8 cellular contexts compared by ENCODE assay signal in genomic region chr2:227539465-227539956, GRCh38. TPM values are rescaled to one million over a fixed set of nuclear protein-coding genes. Genes with fewer than 3 reads are reported as not detected.
"Had no signal": no experiment of that assay in that cellular context is flagged by ENCODE, and none has a peak within 500 bp of the region (broad histone marks: within the 10 kb centered on the region; RNA-seq: fewer than 3 reads in every experiment).

No MANE protein-coding gene starts in this region.

- FAIRE-seq: GM12878, GM12891, GM12892, GM18507, GM19239 had no signal

- ATAC-seq: GM12878 had no signal

- DNase-seq: GDM1, GF-D8 had no signal

- H3K4me3 ChIP-seq: GM12878 had no signal

RNA-seq across cellular contexts. Expression of gene SCYGR2, which starts 59.2 kb away (rescaled TPM):
- total RNA-seq: G401, GM12878 had no signal
- polyA plus RNA-seq: GM12878 had no signal
